Comparison of ENCODE assay signal across 1 cellular context in the genomic region with DNA sequence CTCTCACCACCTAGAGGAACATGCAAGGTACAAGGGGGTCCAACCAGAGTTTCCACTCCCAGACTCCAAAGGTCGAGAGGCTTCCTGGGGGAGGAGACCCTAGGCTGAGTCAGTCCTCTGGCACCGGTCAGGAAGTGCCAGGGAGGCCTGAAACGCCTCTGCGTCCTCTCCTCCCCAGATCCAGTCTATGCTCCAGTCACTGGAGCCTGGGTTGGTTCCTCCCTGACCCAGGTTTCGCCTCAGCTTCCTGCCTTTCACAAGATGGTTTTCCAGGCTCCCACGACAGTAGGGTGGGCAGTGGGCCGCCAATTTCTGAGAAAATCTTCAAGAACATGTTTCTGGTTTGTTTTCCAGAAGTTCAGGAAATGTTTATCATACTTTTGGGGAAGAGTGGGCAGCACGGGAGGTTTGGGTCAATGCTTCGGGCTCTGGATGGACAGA.
TF ChIP-seq lines count a peak whose summit lies in the region.

No MANE protein-coding gene starts in this region.

TF ChIP-seq in SK-N-SH, 30 proteins besides CTCF, POLR2A, EP300 and RAD21:
- no peak for TF ChIP-seq MEF2A (IDR thresholded peaks at IDR 0.05; ENCODE audit: borderline replicate concordance, low read depth)
- peak; percentile 6; the same call in 1 of the 2 replicates for TF ChIP-seq NFIC (IDR thresholded peaks at IDR 0.05; ENCODE audit: borderline replicate concordance)
- TF ChIP-seq FOSL2 (IDR thresholded peaks at IDR 0.05; ENCODE audit: borderline replicate concordance, low read depth) = 0 out of 2 replicates have a peak, but pooled peaks have one; percentile 7
- TF ChIP-seq GATA2 (CRISPR knock-in tag; IDR thresholded peaks at IDR 0.05) = no peak
TF ChIP-seq in SK-N-SH: peak in this region for 2.
